2 cellular contexts compared by ENCODE assay signal in the genomic region with DNA sequence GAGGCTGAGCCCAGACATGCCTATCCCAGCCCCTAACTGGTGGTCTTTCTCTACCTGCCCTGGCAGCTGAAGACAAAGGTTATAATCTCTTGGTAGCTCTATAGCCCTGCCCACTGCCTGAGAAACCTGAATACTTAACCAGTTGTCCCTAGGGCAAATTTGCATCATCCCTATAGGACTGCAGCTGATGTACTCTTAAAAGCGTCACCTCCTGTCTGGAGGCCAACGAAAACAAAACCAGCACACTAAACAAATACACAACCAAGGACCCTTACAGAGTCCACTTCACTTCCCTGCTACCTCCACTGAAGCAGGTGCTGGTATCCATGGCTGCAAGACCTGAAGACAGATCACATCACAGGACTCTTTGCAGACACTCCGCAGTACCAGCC.
TF ChIP-seq lines count a peak whose summit lies in the region.

No MANE protein-coding gene starts in this region.

TF ChIP-seq in SK-N-SH, 30 proteins besides CTCF, POLR2A, EP300 and RAD21 (continued from another document):
- TF ChIP-seq PBX3 (IDR thresholded peaks at IDR 0.05): no peak
- TF ChIP-seq CHD2 (IDR thresholded peaks at IDR 0.05; ENCODE audit: low read length, partially characterized antibody): no peak
- TF ChIP-seq RCOR1 (IDR thresholded peaks at IDR 0.05; ENCODE audit: low read length): no peak
- TF ChIP-seq GABPA (IDR thresholded peaks at IDR 0.05; ENCODE audit: low read depth): no peak
- TF ChIP-seq YY1 (IDR thresholded peaks at IDR 0.05; ENCODE audit: low read depth): no peak
- TF ChIP-seq ZBTB33 (IDR thresholded peaks at IDR 0.05; ENCODE audit: borderline replicate concordance, low read depth): no peak
- TF ChIP-seq, protein P1, sequence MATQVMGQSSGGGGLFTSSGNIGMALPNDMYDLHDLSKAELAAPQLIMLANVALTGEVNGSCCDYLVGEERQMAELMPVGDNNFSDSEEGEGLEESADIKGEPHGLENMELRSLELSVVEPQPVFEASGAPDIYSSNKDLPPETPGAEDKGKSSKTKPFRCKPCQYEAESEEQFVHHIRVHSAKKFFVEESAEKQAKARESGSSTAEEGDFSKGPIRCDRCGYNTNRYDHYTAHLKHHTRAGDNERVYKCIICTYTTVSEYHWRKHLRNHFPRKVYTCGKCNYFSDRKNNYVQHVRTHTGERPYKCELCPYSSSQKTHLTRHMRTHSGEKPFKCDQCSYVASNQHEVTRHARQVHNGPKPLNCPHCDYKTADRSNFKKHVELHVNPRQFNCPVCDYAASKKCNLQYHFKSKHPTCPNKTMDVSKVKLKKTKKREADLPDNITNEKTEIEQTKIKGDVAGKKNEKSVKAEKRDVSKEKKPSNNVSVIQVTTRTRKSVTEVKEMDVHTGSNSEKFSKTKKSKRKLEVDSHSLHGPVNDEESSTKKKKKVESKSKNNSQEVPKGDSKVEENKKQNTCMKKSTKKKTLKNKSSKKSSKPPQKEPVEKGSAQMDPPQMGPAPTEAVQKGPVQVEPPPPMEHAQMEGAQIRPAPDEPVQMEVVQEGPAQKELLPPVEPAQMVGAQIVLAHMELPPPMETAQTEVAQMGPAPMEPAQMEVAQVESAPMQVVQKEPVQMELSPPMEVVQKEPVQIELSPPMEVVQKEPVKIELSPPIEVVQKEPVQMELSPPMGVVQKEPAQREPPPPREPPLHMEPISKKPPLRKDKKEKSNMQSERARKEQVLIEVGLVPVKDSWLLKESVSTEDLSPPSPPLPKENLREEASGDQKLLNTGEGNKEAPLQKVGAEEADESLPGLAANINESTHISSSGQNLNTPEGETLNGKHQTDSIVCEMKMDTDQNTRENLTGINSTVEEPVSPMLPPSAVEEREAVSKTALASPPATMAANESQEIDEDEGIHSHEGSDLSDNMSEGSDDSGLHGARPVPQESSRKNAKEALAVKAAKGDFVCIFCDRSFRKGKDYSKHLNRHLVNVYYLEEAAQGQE (IDR thresholded peaks at IDR 0.05; ENCODE audit: low read depth, low read length): no peak
- TF ChIP-seq TAF1 (IDR thresholded peaks at IDR 0.05; ENCODE audit: borderline replicate concordance, low read depth, low read length): no peak
- no peak for TF ChIP-seq RXRA (IDR thresholded peaks at IDR 0.05; ENCODE audit: borderline replicate concordance, low read depth)
- TF ChIP-seq FOXM1 (IDR thresholded peaks at IDR 0.05; ENCODE audit: low read depth): no peak
- no peak for TF ChIP-seq MXI1 (IDR thresholded peaks at IDR 0.05; ENCODE audit: low read depth, low read length)
- no peak for TF ChIP-seq GATA2 (CRISPR knock-in tag; IDR thresholded peaks at IDR 0.05)
- no peak for TF ChIP-seq EZH2phosphoT487 (IDR thresholded peaks at IDR 0.05; ENCODE audit: borderline replicate concordance, low read depth)
- TF ChIP-seq SMC3 (IDR thresholded peaks at IDR 0.05; ENCODE audit: low read depth, low read length): no peak
- no peak for TF ChIP-seq FOSL2 (IDR thresholded peaks at IDR 0.05; ENCODE audit: borderline replicate concordance, low read depth)
- no peak for TF ChIP-seq ELF1 (IDR thresholded peaks at IDR 0.05)

TF ChIP-seq in SK-N-SH treated with all-trans-retinoic acid at 6 μM for 48 hours, 23 proteins besides CTCF, POLR2A, EP300 and RAD21 (continued from another document):
- TF ChIP-seq ZC3H10 (CRISPR knock-in tag; IDR thresholded peaks at IDR 0.05): no peak
- no peak for TF ChIP-seq POU6F1 (CRISPR knock-in tag; IDR thresholded peaks at IDR 0.05; ENCODE audit: borderline replicate concordance, low read depth)
TF ChIP-seq in SK-N-SH treated with all-trans-retinoic acid at 6 μM for 48 hours: peak in this region for 0.
